In the genomic region with DNA sequence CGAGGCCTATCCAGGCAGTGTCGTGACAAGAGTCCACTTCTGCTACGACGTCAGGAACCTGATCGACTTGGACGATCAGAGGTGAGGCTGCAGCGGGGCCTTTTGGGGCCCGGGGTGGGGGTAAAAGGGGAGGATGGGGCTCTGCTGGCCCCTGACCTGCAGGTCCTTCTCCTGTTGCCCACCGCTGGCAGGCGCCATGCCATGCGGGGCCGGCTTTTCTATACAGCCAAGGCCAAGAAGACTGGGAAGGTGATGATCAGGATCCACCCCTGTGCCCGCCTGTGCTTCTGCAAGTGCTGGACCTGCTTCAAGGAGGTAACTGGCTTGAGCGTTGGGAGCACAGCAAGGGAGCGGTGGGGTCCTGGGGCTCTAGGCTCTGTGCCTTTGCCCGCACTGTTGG, we compare ENCODE assay signal across 7 cellular contexts. TPM values are rescaled to one million over a fixed set of nuclear protein-coding genes. Genes with fewer than 3 reads are reported as not detected.
"Had no signal": no experiment of that assay in that cellular context is flagged by ENCODE, and none has a peak within 500 bp of the region (broad histone marks: within the 10 kb centered on the region; RNA-seq: fewer than 3 reads in every experiment).

No MANE protein-coding gene starts in this region.

- H2AFZ ChIP-seq: GM23338 had no signal

- H3K4me2 ChIP-seq: GM23338 had no signal

- H3K4me3 ChIP-seq: GM23338, K562 had no signal

- ATAC-seq: GM23338 had no signal

- DNase-seq: H9, HCEC 1CT, IMR-90, KG1 had no signal

RNA-seq across cellular contexts. Expression of gene NGB, which starts 31.6 kb away (rescaled TPM):
- total RNA-seq: HT-29, IMR-90, K562 had no signal

RNA-seq across cellular contexts. Expression of gene TMEM63C, which starts 57.8 kb away (rescaled TPM):
- total RNA-seq: K562 had no signal
